In genomic region chr1:7543718-7544090, GRCh38 we compare ENCODE assay signal across 30 cellular contexts.
"Had no signal": no experiment of that assay in that cellular context is flagged by ENCODE, and none has a peak within 500 bp of the region (broad histone marks: within the 10 kb centered on the region; RNA-seq: fewer than 3 reads in every experiment).

No MANE protein-coding gene starts in this region.

- DNase-seq: activated effector memory CD4-positive, alpha-beta T cell treated with anti-CD3 and anti-CD28 coated beads, Interleukin-2, amount 50 U/mL, for 16 hours; activated effector memory CD4-positive, alpha-beta T cell treated with Interleukin-2 at 50 U/mL for 16 hours; activated gamma-delta T cell; activated gamma-delta T cell treated with Interleukin-2 at 50 U/mL for 16 hours; activated naive CD4-positive, alpha-beta T cell; activated naive CD4-positive, alpha-beta T cell treated with anti-CD3 and anti-CD28 coated beads for 36 hours; activated naive CD4-positive, alpha-beta T cell treated with anti-CD3 and anti-CD28 coated beads, Interleukin-2, amount 10 ng/mL, durations not matched to agents 7 days and 5 days; activated naive CD4-positive, alpha-beta T cell treated with anti-CD3 and anti-CD28 coated beads, Interleukin-2, amount 50 U/mL, for 16 hours; activated naive CD4-positive, alpha-beta T cell treated with Interleukin-2 at 50 U/mL for 16 hours; activated naive CD8-positive, alpha-beta T cell treated with anti-CD3 and anti-CD28 coated beads for 36 hours; activated naive CD8-positive, alpha-beta T cell treated with anti-CD3 and anti-CD28 coated beads, Interleukin-2, amount 10 ng/mL, durations not matched to agents 7 days and 5 days; activated naive CD8-positive, alpha-beta T cell treated with anti-CD3 and anti-CD28 coated beads, Interleukin-2, amount 50 U/mL, for 24 hours; activated T-cell treated with anti-CD3 and anti-CD28 coated beads, Interleukin-2, amount 50 U/mL, for 1 hour; activated T-cell treated with anti-CD3 and anti-CD28 coated beads, Interleukin-2, amount 50 U/mL, for 24 hours; activated T-cell treated with anti-CD3 and anti-CD28 coated beads, Interleukin-2, amount 50 U/mL, for 4 hours; activated T-cell treated with anti-CD3 and anti-CD28 coated beads, Interleukin-2, amount 50 U/mL, for 48 hours; activated T-cell treated with anti-CD3 and anti-CD28 coated beads, Interleukin-2, amount 50 U/mL, for 72 hours; adrenal gland; amniotic stem cell; amygdala; anterior cingulate cortex; body of pancreas; brain microvascular endothelial cell; caudate nucleus; central memory CD4-positive, alpha-beta T cell; cerebellar nuclear complex had no signal

- H3K27ac ChIP-seq: adrenal gland, body of pancreas, brain microvascular endothelial cell, cardiac muscle cell had no signal

- H3K36me3 ChIP-seq: adrenal gland, brain microvascular endothelial cell, breast epithelium, cardiac muscle cell had no signal

- ATAC-seq: activated naive CD4-positive, alpha-beta T cell treated with anti-CD3 and anti-CD28 coated beads, Interleukin-2, amount 50 U/mL, for 72 hours; activated naive CD8-positive, alpha-beta T cell treated with anti-CD3 and anti-CD28 coated beads, Interleukin-2, amount 50 U/mL, for 24 hours; activated T-cell treated with anti-CD3 and anti-CD28 coated beads, Interleukin-2, amount 50 U/mL, for 4 hours; activated T-cell treated with anti-CD3 and anti-CD28 coated beads, Interleukin-2, amount 50 U/mL, for 72 hours; activated T-helper 17 cell treated with anti-CD3 and anti-CD28 coated beads, Interleukin-2, amount 50 U/mL, for 72 hours; body of pancreas had no signal

- H3K27me3 ChIP-seq: adrenal gland, body of pancreas, brain microvascular endothelial cell, breast epithelium, cardiac muscle cell had no signal

- H3K4me1 ChIP-seq: adrenal gland, body of pancreas, breast epithelium had no signal

- H3K4me3 ChIP-seq: adrenal gland, body of pancreas, breast epithelium, cardiac muscle cell had no signal

- H3K9me3 ChIP-seq: adrenal gland, body of pancreas, breast epithelium had no signal
